20 cellular contexts compared by ENCODE assay signal in the genomic region with DNA sequence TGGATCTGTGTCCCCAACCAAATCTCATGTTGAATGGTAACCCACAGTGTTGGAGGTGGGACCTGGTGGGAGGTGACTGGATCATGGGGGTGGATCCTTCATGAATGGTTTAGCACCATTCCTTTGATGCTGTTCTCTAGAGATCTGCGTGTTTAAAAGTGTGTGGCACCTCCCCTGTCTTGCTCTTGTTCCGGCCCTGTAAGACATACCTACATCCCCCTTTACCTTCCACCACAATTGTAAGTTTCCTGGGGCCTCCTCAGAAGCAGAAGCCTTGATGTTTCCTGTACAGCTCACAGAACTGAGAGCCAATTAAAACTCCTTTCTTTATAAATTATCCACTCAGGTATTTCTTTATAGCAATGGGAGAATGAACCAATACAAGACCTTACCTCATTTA.
DNase-seq lines count a peak whose midpoint lies in the region; ATAC-seq, FAIRE-seq and TF ChIP-seq lines count a peak whose summit lies in the region.
"Had no signal": no experiment of that assay in that cellular context is flagged by ENCODE, and none has a peak within 500 bp of the region (broad histone marks: within the 10 kb centered on the region; RNA-seq: fewer than 3 reads in every experiment).

No MANE protein-coding gene starts in this region.

- no peak for DNase-seq in activated T-cell treated with anti-CD3 and anti-CD28 coated beads, Interleukin-2, amount 50 U/mL, for 24 hours
- no peak for DNase-seq in activated T-cell treated with anti-CD3 and anti-CD28 coated beads, Interleukin-2, amount 50 U/mL, for 1 hour
- DNase-seq in GM12891 (ENCODE audit: insufficient read length, low spot score) (no peak), RWPE1 (ENCODE audit: low spot score) (no peak), HEK293T (ENCODE audit: extremely low spot score) (no peak)
- no peak for DNase-seq in effector memory CD8-positive, alpha-beta T cell
- DNase-seq: Caco-2, DMS153, GDM1, H7, NCI-H1048, NCI-H1436, NCI-H1930, NCI-H226, NCI-H524 treated with DMSO at 0.1 percent for 48 hours, SIG-M5 had no signal

- TF ChIP-seq POLR2A in GM12891 (IDR thresholded peaks at IDR 0.05; ENCODE audit: low read depth, low read length): no peak

- H3K4me2 ChIP-seq in BLaER1 treated with 17β-estradiol and CSF1 and Interleukin-3, amounts not matched to agents 10 nM and 100 nM: peak overlapping the region in 8 of 11 experiments; percentile 2 to 32 (median 11); a peak in 9 of 22 replicates

- H3K4me3 Mint-ChIP-seq in activated T-cell treated with anti-CD3 and anti-CD28 coated beads, Interleukin-2, amount 50 U/mL, for 24 hours: no peak overlapping the region
- no peak overlapping the region for H3K4me3 Mint-ChIP-seq in effector memory CD8-positive, alpha-beta T cell

- FAIRE-seq in GM12891 (lab: Jason Lieb, UNC): peak; percentile 51

- H3K4me1 Mint-ChIP-seq in activated T-cell treated with anti-CD3 and anti-CD28 coated beads, Interleukin-2, amount 50 U/mL, for 24 hours (ENCODE audit: low read depth): peaks cover 16% of the 10 kb centered on the region
- peaks cover 6 to 14% of the 10 kb centered on the region in 2 donors for H3K4me1 Mint-ChIP-seq in effector memory CD8-positive, alpha-beta T cell (ENCODE audit: low read depth in 2 of 2)

- H3K4me3 ChIP-seq in BLaER1 treated with 17β-estradiol and CSF1 and Interleukin-3, amounts not matched to agents 10 nM and 100 nM: no peak overlapping the region

- peak overlapping the region in 3 of 11 experiments; percentile 7 to 30 (median 10); a peak in 4 of 22 replicates for H3K27ac ChIP-seq in BLaER1 treated with 17β-estradiol and CSF1 and Interleukin-3, amounts not matched to agents 10 nM and 100 nM
- no peak overlapping the region for H3K27ac ChIP-seq in RWPE1
- H3K27ac ChIP-seq: C4-2B, HL-60 had no signal

- peak overlapping the region; percentile 16 for H3K27ac Mint-ChIP-seq in activated T-cell treated with anti-CD3 and anti-CD28 coated beads, Interleukin-2, amount 50 U/mL, for 24 hours
- H3K27ac Mint-ChIP-seq in effector memory CD8-positive, alpha-beta T cell: peak overlapping the region in 1 of 2 donors; percentile 45

- peaks cover 10% of the 10 kb centered on the region for H3K9me3 Mint-ChIP-seq in activated T-cell treated with anti-CD3 and anti-CD28 coated beads, Interleukin-2, amount 50 U/mL, for 24 hours
- H3K9me3 Mint-ChIP-seq in effector memory CD8-positive, alpha-beta T cell: peaks cover 0 to 2% of the 10 kb centered on the region in 2 donors

- peaks cover 7 to 25% (median 19%) of the 10 kb centered on the region in 11 experiments; a peak in 20 of 22 replicates for H3K9me3 ChIP-seq in BLaER1 treated with 17β-estradiol and CSF1 and Interleukin-3, amounts not matched to agents 10 nM and 100 nM (replicated peaks in 1 of 11)
- H3K9me3 ChIP-seq: Caco-2 had no signal

- CTCF ChIA-PET in RWPE1 (lab: Yijun Ruan, JAX): interaction anchor here (0.6 kb wide), 1 partner anchor 106 kb away, joined by 3 read pairs; no protein-coding TSS in a partner anchor
- CTCF ChIA-PET in HEK293T (lab: Yijun Ruan, JAX): no interaction called here

- peaks cover 0 to 22% (median 0%) of the 10 kb centered on the region in 11 experiments; a peak in 4 of 22 replicates for H4K20me1 ChIP-seq in BLaER1 treated with 17β-estradiol and CSF1 and Interleukin-3, amounts not matched to agents 10 nM and 100 nM

- TF ChIP-seq CTCF in RWPE1 (conservative IDR thresholded peaks at IDR 0.05; ENCODE audit: low read depth): no peak

- H3K27me3 ChIP-seq in BLaER1 treated with 17β-estradiol and CSF1 and Interleukin-3, amounts not matched to agents 10 nM and 100 nM: no peaks in the 10 kb centered on the region

- peaks cover 15% of the 10 kb centered on the region for H3K36me3 Mint-ChIP-seq in activated T-cell treated with anti-CD3 and anti-CD28 coated beads, Interleukin-2, amount 50 U/mL, for 24 hours (ENCODE audit: low read depth)
- H3K36me3 Mint-ChIP-seq in effector memory CD8-positive, alpha-beta T cell (ENCODE audit: insufficient read depth): peaks cover 10% of the 10 kb centered on the region

- POLR2A ChIA-PET in RWPE1 (lab: Yijun Ruan, JAX; ENCODE audit: low non-redundant PET): no interaction called here
- POLR2A ChIA-PET in HEK293T (lab: Yijun Ruan, JAX): no interaction called here

- peaks cover 0 to 27% (median 22%) of the 10 kb centered on the region in 10 experiments; a peak in 15 of 20 replicates for H3K4me1 ChIP-seq in BLaER1 treated with 17β-estradiol and CSF1 and Interleukin-3, amounts not matched to agents 10 nM and 100 nM
- H3K4me1 ChIP-seq: Caco-2 had no signal

- no peak overlapping the region for H3K9ac ChIP-seq in BLaER1 treated with 17β-estradiol and CSF1 and Interleukin-3, amounts not matched to agents 10 nM and 100 nM

- ATAC-seq in effector memory CD8-positive, alpha-beta T cell (replicated peaks): peak; percentile 36
- no peak for ATAC-seq in HG02642 (IDR thresholded peaks at IDR 0.05; ENCODE audit: poor library complexity, unreplicated experiment)

- peaks cover 5 to 53% (median 41%) of the 10 kb centered on the region in 11 experiments; a peak in 20 of 22 replicates for H3K36me3 ChIP-seq in BLaER1 treated with 17β-estradiol and CSF1 and Interleukin-3, amounts not matched to agents 10 nM and 100 nM

- H3K27me3 Mint-ChIP-seq in activated T-cell treated with anti-CD3 and anti-CD28 coated beads, Interleukin-2, amount 50 U/mL, for 24 hours: no peaks in the 10 kb centered on the region
- no peaks in the 10 kb centered on the region for H3K27me3 Mint-ChIP-seq in effector memory CD8-positive, alpha-beta T cell

TF ChIP-seq in GM12891, 5 proteins besides CTCF, POLR2A, EP300 and RAD21:
- TF ChIP-seq POU2F2 (IDR thresholded peaks at IDR 0.05; ENCODE audit: low read depth, low read length) (no peak), TAF1 (IDR thresholded peaks at IDR 0.05; ENCODE audit: low read depth, low read length) (no peak), PAX5 (IDR thresholded peaks at IDR 0.05; ENCODE audit: insufficient read depth, low read length, severe bottlenecking) (no peak), POLR2AphosphoS5 (IDR thresholded peaks at IDR 0.05; ENCODE audit: low read depth, low read length) (no peak)

TF ChIP-seq in HEK293T, 16 proteins besides CTCF, POLR2A, EP300 and RAD21:
- TF ChIP-seq TARDBP (IDR thresholded peaks at IDR 0.05) (no peak), FOXM1 (IDR thresholded peaks at IDR 0.05; ENCODE audit: borderline replicate concordance) (no peak), ARNT (IDR thresholded peaks at IDR 0.05) (no peak), NFRKB (IDR thresholded peaks at IDR 0.05) (no peak), ELF4 (IDR thresholded peaks at IDR 0.05) (no peak), FOXK2 (IDR thresholded peaks at IDR 0.05) (no peak), FOXA1 (IDR thresholded peaks at IDR 0.05) (no peak), SUZ12 (IDR thresholded peaks at IDR 0.05) (no peak), SP1 (IDR thresholded peaks at IDR 0.05) (no peak), CTBP1 (IDR thresholded peaks at IDR 0.05; ENCODE audit: borderline replicate concordance) (no peak), HDGF (IDR thresholded peaks at IDR 0.05; ENCODE audit: borderline replicate concordance) (no peak)
TF ChIP-seq in HEK293T: peak in this region for 0.
